ENCODE assay signal across 10 cellular contexts in genomic region chr9:136089697-136090045, GRCh38. TPM values are rescaled to one million over a fixed set of nuclear protein-coding genes. Genes with fewer than 3 reads are reported as not detected.
DNase-seq lines count a peak whose midpoint lies in the region; ATAC-seq and TF ChIP-seq lines count a peak whose summit lies in the region.
"Had no signal": no experiment of that assay in that cellular context is flagged by ENCODE, and none has a peak within 500 bp of the region (broad histone marks: within the 10 kb centered on the region; RNA-seq: fewer than 3 reads in every experiment).

No MANE protein-coding gene starts in this region.

- no peaks in the 10 kb centered on the region for H3K27me3 Mint-ChIP-seq in activated CD8-positive, alpha-beta memory T cell treated with anti-CD3 and anti-CD28 coated beads, Interleukin-2, amount 10 ng/mL, durations not matched to agents 7 days and 5 days

- peak; percentile 36; the same call in 1 of the 2 replicates for TF ChIP-seq CTCF in OCI-LY1 (IDR thresholded peaks at IDR 0.05; ENCODE audit: low read length)

- no peaks in the 10 kb centered on the region for H3K36me3 Mint-ChIP-seq in activated CD8-positive, alpha-beta memory T cell treated with anti-CD3 and anti-CD28 coated beads, Interleukin-2, amount 10 ng/mL, durations not matched to agents 7 days and 5 days

- no peaks in the 10 kb centered on the region for H3F3A ChIP-seq in OCI-LY1 (ENCODE audit: insufficient read depth, low read length)

- H3K79me2 ChIP-seq in OCI-LY1 (ENCODE audit: insufficient read depth, low read length) = no peaks in the 10 kb centered on the region

- H3K4me2 ChIP-seq in OCI-LY1 (ENCODE audit: low read length) = no peak overlapping the region

- no peaks in the 10 kb centered on the region for H3K9me3 Mint-ChIP-seq in activated CD8-positive, alpha-beta memory T cell treated with anti-CD3 and anti-CD28 coated beads, Interleukin-2, amount 10 ng/mL, durations not matched to agents 7 days and 5 days (ENCODE audit: low read depth)

- H4K20me1 ChIP-seq in OCI-LY1 (ENCODE audit: insufficient read depth, low read length) = no peaks in the 10 kb centered on the region

- H3K9me2 ChIP-seq in OCI-LY1 (ENCODE audit: low read depth, low read length) = no peaks in the 10 kb centered on the region

- CTCF ChIA-PET in activated CD8-positive, alpha-beta memory T cell treated with anti-CD3 and anti-CD28 coated beads, Interleukin-2, amount 10 ng/mL, durations not matched to agents 7 days and 5 days (lab: Charles Lee) = interaction anchor here (0.6 to 4.4 kb wide), 17 partner anchors 10 to 207 kb away, joined by 3 to 47 read pairs (median 7); partner anchors contain the start of gene TMEM250

- no peaks in the 10 kb centered on the region for H3K4me1 ChIP-seq in OCI-LY1 (ENCODE audit: insufficient read depth, low read length, severe bottlenecking)
- H3K4me1 ChIP-seq in stomach smooth muscle (ENCODE audit: control insufficient read depth, insufficient read depth, low read length) = peaks cover 91% of the 10 kb centered on the region

- no peaks in the 10 kb centered on the region for H3K9me3 ChIP-seq in OCI-LY1 (ENCODE audit: low read length)
- no peaks in the 10 kb centered on the region for H3K9me3 ChIP-seq in stomach smooth muscle (ENCODE audit: control insufficient read depth in 2 of 2, low read length in 2 of 2)

- no peak overlapping the region for H2AFZ ChIP-seq in OCI-LY1 (ENCODE audit: low read length)

- no peaks in the 10 kb centered on the region for H3K36me3 ChIP-seq in OCI-LY1 (ENCODE audit: insufficient read depth, low read length)
- H3K36me3 ChIP-seq in stomach smooth muscle (ENCODE audit: control insufficient read depth in 2 of 2, insufficient read depth in 2 of 2, low read length in 2 of 2) = no peaks in the 10 kb centered on the region

- no peak overlapping the region for H3K9ac ChIP-seq in OCI-LY1 (ENCODE audit: low read length)
- peak overlapping the region in 1 of 2 donors; percentile 91 for H3K9ac ChIP-seq in stomach smooth muscle (ENCODE audit: low read length in 2 of 2)

- H3K4me3 ChIP-seq in OCI-LY1 (ENCODE audit: low read depth, low read length, poor library complexity, severe bottlenecking) (no peak overlapping the region), stomach smooth muscle (ENCODE audit: low read length in 2 of 2) (peak overlapping the region; percentile 34 to 80)

- H3K27me3 ChIP-seq in OCI-LY1 (ENCODE audit: insufficient read depth, low read length) (peaks cover 14% of the 10 kb centered on the region; the same call in 1 of the 2 replicates), stomach smooth muscle (ENCODE audit: control insufficient read depth in 1 of 2, insufficient read depth in 2 of 2, low read length in 2 of 2) (no peaks in the 10 kb centered on the region)

- H3K4me3 Mint-ChIP-seq in activated CD8-positive, alpha-beta memory T cell treated with anti-CD3 and anti-CD28 coated beads, Interleukin-2, amount 10 ng/mL, durations not matched to agents 7 days and 5 days = no peak overlapping the region

- no peak for ATAC-seq in activated CD8-positive, alpha-beta memory T cell treated with anti-CD3 and anti-CD28 coated beads, Interleukin-2, amount 10 ng/mL, durations not matched to agents 7 days and 5 days
- no peak for ATAC-seq in GM18870 (IDR thresholded peaks at IDR 0.05; ENCODE audit: unreplicated experiment)

- H3K27ac Mint-ChIP-seq in activated CD8-positive, alpha-beta memory T cell treated with anti-CD3 and anti-CD28 coated beads, Interleukin-2, amount 10 ng/mL, durations not matched to agents 7 days and 5 days = no peak overlapping the region

- DNase-seq in NOMO-1 (lab: John Stamatoyannopoulos, UW; ENCODE audit: unreplicated experiment in 2 of 2) (peak; percentile 54 to 73), NOMO-1 treated with dmso at 0.1 percent for 144 hours (lab: John Stamatoyannopoulos, UW; ENCODE audit: unreplicated experiment) (no peak), fibroblast of gingiva (ENCODE audit: low read depth) (peak; percentile 32), KG1 (lab: John Stamatoyannopoulos, UW) (no peak)
- DNase-seq in activated CD8-positive, alpha-beta memory T cell treated with anti-CD3 and anti-CD28 coated beads, Interleukin-2, amount 10 ng/mL, durations not matched to agents 7 days and 5 days = no peak
- DNase-seq: GDM1, NCI-H345 had no signal

- H3K27ac ChIP-seq in OCI-LY1 (ENCODE audit: low read depth, low read length, poor library complexity, severe bottlenecking) (no peak overlapping the region), stomach smooth muscle (ENCODE audit: low read length) (peak overlapping the region; percentile 99)

- peaks cover 14% of the 10 kb centered on the region for H3K4me1 Mint-ChIP-seq in activated CD8-positive, alpha-beta memory T cell treated with anti-CD3 and anti-CD28 coated beads, Interleukin-2, amount 10 ng/mL, durations not matched to agents 7 days and 5 days

RNA-seq across cellular contexts. Expression of gene NACC2, which starts 5.4 kb away (rescaled TPM):
- total RNA-seq in activated CD8-positive, alpha-beta memory T cell treated with anti-CD3 and anti-CD28 coated beads, Interleukin-2, amount 10 ng/mL, durations not matched to agents 7 days and 5 days = 1 to 10 TPM; 6.3 to 9.7 TPM

RNA-seq across cellular contexts. Expression of gene TMEM250, which starts 29.0 kb away (rescaled TPM):
- 10 to 100 TPM; 42.5 to 44.5 TPM for total RNA-seq in activated CD8-positive, alpha-beta memory T cell treated with anti-CD3 and anti-CD28 coated beads, Interleukin-2, amount 10 ng/mL, durations not matched to agents 7 days and 5 days

Comparison
In these comparisons a context has a peak if more than half of its experiments do, and no peak if none do; other contexts are left out.
1. DNase-seq: peak in NOMO-1 (2 of 2) and fibroblast of gingiva (single experiment); none in NOMO-1 treated with dmso at 0.1 percent for 144 hours (single experiment), KG1 (single experiment) and activated CD8-positive, alpha-beta memory T cell treated with anti-CD3 and anti-CD28 coated beads, Interleukin-2, amount 10 ng/mL, durations not matched to agents 7 days and 5 days (single experiment).